ENCODE assay signal across 9 cellular contexts in the genomic region with DNA sequence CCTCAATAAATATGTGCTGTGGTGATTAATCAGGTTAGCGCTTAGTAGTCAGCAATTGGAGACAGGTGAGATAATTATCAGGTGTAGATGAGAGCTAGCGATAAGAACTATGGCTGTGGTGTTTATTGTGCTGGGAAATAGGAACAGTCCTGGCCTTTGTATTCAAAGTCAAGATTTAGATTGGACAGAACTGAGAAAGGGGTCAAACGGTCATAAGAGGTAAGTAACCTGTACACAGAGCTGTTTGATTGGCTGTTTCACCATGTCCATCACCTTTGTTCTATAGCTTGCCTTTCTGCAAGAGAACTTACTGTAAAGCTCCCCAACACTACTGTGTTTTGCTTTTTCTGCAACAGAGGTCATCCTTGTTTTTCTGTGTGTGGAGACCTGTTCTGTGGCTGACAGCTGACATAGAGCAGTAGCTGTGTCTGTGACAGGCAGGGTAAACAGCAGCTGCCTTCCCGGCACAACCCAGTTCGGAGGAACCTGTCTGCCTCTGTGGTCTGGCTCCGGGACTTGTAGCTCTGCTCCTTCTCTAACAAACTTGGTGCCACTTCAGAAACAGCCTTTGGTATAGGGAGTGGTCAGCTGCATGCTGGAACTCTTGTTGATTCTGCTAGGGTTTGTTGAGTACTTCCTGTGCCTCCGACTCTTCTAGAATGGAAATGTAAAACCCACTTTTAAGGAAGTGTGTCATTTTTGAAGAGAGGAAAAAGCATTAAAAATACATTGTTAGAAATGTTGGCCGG. TPM values are rescaled to one million over a fixed set of nuclear protein-coding genes. Genes with fewer than 3 reads are reported as not detected.
DNase-seq lines count a peak whose midpoint lies in the region; ATAC-seq, FAIRE-seq and TF ChIP-seq lines count a peak whose summit lies in the region.
"Had no signal": no experiment of that assay in that cellular context is flagged by ENCODE, and none has a peak within 500 bp of the region (broad histone marks: within the 10 kb centered on the region; RNA-seq: fewer than 3 reads in every experiment).

No MANE protein-coding gene starts in this region.

- no peak for ATAC-seq in K562
- no peak for ATAC-seq in HG02678 (IDR thresholded peaks at IDR 0.05; ENCODE audit: unreplicated experiment)
- ATAC-seq in HG02623 (IDR thresholded peaks at IDR 0.05; ENCODE audit: unreplicated experiment): no peak

- intact Hi-C loops in K562 (cut with micrococcal nuclease): no loop called here

- no peak for TF ChIP-seq RAD21 in K562 (CRISPR knock-in tag; conservative IDR thresholded peaks at IDR 0.05 in 1 of 2, IDR thresholded peaks at IDR 0.05 in 1 of 2)

- TF ChIP-seq POLR2A in K562 (conservative IDR thresholded peaks at IDR 0.05): no peak

- no peaks in the 10 kb centered on the region for H3K9me1 ChIP-seq in K562 (ENCODE audit: control insufficient read depth, insufficient read depth, low read length)

- peaks cover 9% of the 10 kb centered on the region; the same call in 1 of the 2 replicates for H3K4me1 ChIP-seq in SJCRH30
- H3K4me1 ChIP-seq in K562 (replicated peaks in 1 of 2; ENCODE audit: control insufficient read depth in 2 of 2, insufficient read depth in 2 of 2, low read length in 2 of 2): peaks cover 7 to 17% of the 10 kb centered on the region in 2 experiments; a peak in 4 of 5 replicates

- 0 out of 2 replicates have a peak overlapping the region, but pooled peaks have one; percentile 26 for H2AFZ ChIP-seq in K562 (ENCODE audit: low read depth, low read length)

- H3K9me3 Mint-ChIP-seq in nephron: no peaks in the 10 kb centered on the region

- no peak overlapping the region for H3K4me3 ChIP-seq in SJCRH30
- H3K4me3 ChIP-seq in K562: no peak overlapping the region

- 73% methylated on average over 8 of the region's 8 CpGs for WGBS in K562 (ENCODE audit: insufficient coverage, low coverage, missing lambda C conversion rate)

- H3K4me2 ChIP-seq in K562 (ENCODE audit: insufficient read depth, low read length): no peak overlapping the region

- no peaks in the 10 kb centered on the region for H3K27me3 Mint-ChIP-seq in nephron (ENCODE audit: low read depth)

- H3K9ac ChIP-seq in K562 (ENCODE audit: insufficient read depth in 1 of 2, low read depth in 2 of 2, low read length in 2 of 2): peak overlapping the region in 1 of 2 experiments; percentile 78; a peak in 1 of 4 replicates

- H3K36me3 ChIP-seq in SJCRH30 (no peaks in the 10 kb centered on the region), K562 (ENCODE audit: control insufficient read depth, insufficient read depth, low read length) (peaks cover 7% of the 10 kb centered on the region; the same call in 1 of the 3 replicates)

- TF ChIP-seq EP300 in K562 (IDR thresholded peaks at IDR 0.05; ENCODE audit: low read length): no peak

- no peak overlapping the region for H3K4me3 Mint-ChIP-seq in nephron

- H3K27ac ChIP-seq in SJCRH30 (no peak overlapping the region), K562 (ENCODE audit: extremely low read depth, low read depth, low read length) (no peak overlapping the region)

- H3K36me3 Mint-ChIP-seq in nephron (ENCODE audit: low read depth): no peaks in the 10 kb centered on the region

- no TSS peak for BruUV-seq in K562 (replicated peaks; lab: Mats Ljungman, UMichigan)

- in situ Hi-C loops in K562 (cut with MboI): no loop called here
- in situ Hi-C loops in G401 (cut with HindIII; ENCODE audit: low sequenced_read_pairs): no loop called here

- H3K9me3 ChIP-seq in SJCRH30 (replicated peaks) (no peaks in the 10 kb centered on the region), K562 (replicated peaks; ENCODE audit: control insufficient read depth, insufficient read depth, low read depth, low read length) (no peaks in the 10 kb centered on the region)
- H3K9me3 ChIP-seq: Caco-2 had no signal

- POLR2A ChIA-PET in K562 (lab: Yijun Ruan, JAX): interaction anchor here (0.7 to 1.6 kb wide), 3 partner anchors 10 to 399 kb away, joined by 3 to 8 read pairs (median 5); no protein-coding TSS in a partner anchor

- DNase-seq in CD1c-positive myeloid dendritic cell (ENCODE audit: extremely low spot score) (peak; percentile 48), SJCRH30 (peak; percentile 66 to 67), K562 (ENCODE audit: extremely low read depth in 1 of 4, low spot score in 3 of 4) (no peak), G401 (ENCODE audit: low spot score) (no peak), NCI-H446 treated with DMSO at 0.1 percent for 48 hours (lab: John Stamatoyannopoulos, UW) (no peak)
- DNase-seq: Caco-2 had no signal

- CTCF ChIA-PET in K562 (lab: Yijun Ruan, JAX; ENCODE audit: low intra/inter-chr PET ratio): no interaction called here

- no peaks in the 10 kb centered on the region for H4K20me1 ChIP-seq in K562 (replicated peaks; ENCODE audit: control insufficient read depth, insufficient read depth, low read length)

- no peak for FAIRE-seq in K562 (lab: Jason Lieb, UNC)

- peak overlapping the region in 2 of 3 experiments; percentile 12 to 13 for H3K27ac Mint-ChIP-seq in nephron

- TF ChIP-seq CTCF in K562 (IDR thresholded peaks at IDR 0.05 in 2 of 3, conservative IDR thresholded peaks at IDR 0.05 in 1 of 3; ENCODE audit: insufficient read depth in 2 of 3, low read depth in 1 of 3, low read length in 3 of 3) (no peak), nephron (IDR thresholded peaks at IDR 0.05; ENCODE audit: unreplicated experiment in 3 of 3) (no peak)

- H3K79me2 ChIP-seq in K562 (ENCODE audit: control insufficient read depth, insufficient read depth, low read length): peaks cover 11% of the 10 kb centered on the region; the same call in 2 of the 3 replicates

- H3K4me1 Mint-ChIP-seq in nephron: peaks cover 20% of the 10 kb centered on the region

- no peaks in the 10 kb centered on the region for H3K27me3 ChIP-seq in SJCRH30
- H3K27me3 ChIP-seq in K562 (ENCODE audit: control insufficient read depth in 2 of 2, insufficient read depth in 2 of 2, low read length in 2 of 2): no peaks in the 10 kb centered on the region

RNA-seq across cellular contexts. Expression of a gene that starts 21.1 kb away (rescaled TPM):
- total RNA-seq in SJCRH30 (2014; rRNA removed; shearing (Covaris generic)): 335 and 336 TPM in 2 replicates
- total RNA-seq in K562 (2011; cell fraction: chromatin; rRNA removed; ENCODE audit: low replicate concordance): 27.3 and 52.8 TPM in 2 replicates
- total RNA-seq in K562 (2011; cell fraction: nucleolus; rRNA removed): 16.5 and 16.7 TPM in 2 replicates
- 28.4 and 33.8 TPM in 2 replicates for total RNA-seq in K562 (2011; cell fraction: nucleoplasm; rRNA removed)
- 186 and 222 TPM in 2 replicates for total RNA-seq in K562 (2014; rRNA removed)
- total RNA-seq in K562 (2014; rRNA removed; fragmentation: Illumina TruSeq; extraction: Trizol): 370 and 448 TPM in 2 replicates
- 313 and 336 TPM in 2 replicates for total RNA-seq in K562 (2015; rRNA removed; fragmentation: Illumina TruSeq; extraction: Trizol)
- total RNA-seq in K562 (2021): 242 and 247 TPM in 2 replicates
- polyA plus RNA-seq in K562 (2011; rRNA removed): 331 and 398 TPM in 2 replicates
- polyA plus RNA-seq in K562 (2011; cell fraction: cytosol; rRNA removed): 104 and 188 TPM in 2 replicates
- polyA plus RNA-seq in K562 (2011; cell fraction: nucleus; rRNA removed): 43.4 and 84.2 TPM in 2 replicates
- 204 and 451 TPM in 2 replicates for polyA plus RNA-seq in K562 (2012)
- 345 and 351 TPM in 2 replicates for polyA plus RNA-seq in K562 (2014; fragmentation: Illumina TruSeq; extraction: Trizol)
- polyA plus RNA-seq in K562 (2014; fragmentation: Nextera tagmentation; extraction: Ambion mirVana): 100 to 1,000 TPM; 230 to 325 TPM
- polyA plus RNA-seq in K562 (2014; rRNA removed): 192 and 212 TPM in 2 replicates
- polyA minus RNA-seq in K562 (2011; rRNA and poly(A)+ RNA removed): 345 and 401 TPM in 2 replicates
- polyA minus RNA-seq in K562 (2011; cell fraction: cytosol; rRNA and poly(A)+ RNA removed): 105 and 170 TPM in 2 replicates
- polyA minus RNA-seq in K562 (2011; cell fraction: nucleus; rRNA and poly(A)+ RNA removed): 11.2 and 35.4 TPM in 2 replicates
- total RNA-seq in G401 (2014; rRNA removed; shearing (Covaris generic)): 320 and 358 TPM in 2 replicates

RNA-seq across cellular contexts. Expression of a gene that starts 29.9 kb away (rescaled TPM):
- 0.32 TPM in 1 of 2 replicates, not detected in the other for total RNA-seq in SJCRH30 (2014; rRNA removed; shearing (Covaris generic))
- total RNA-seq in K562 (2011; cell fraction: chromatin; rRNA removed; ENCODE audit: low replicate concordance): not detected in 2 replicates
- not detected in 2 replicates for total RNA-seq in K562 (2011; cell fraction: nucleolus; rRNA removed)
- total RNA-seq in K562 (2011; cell fraction: nucleoplasm; rRNA removed): not detected in 2 replicates
- not detected in 2 replicates for total RNA-seq in K562 (2014; rRNA removed)
- not detected in 2 replicates for total RNA-seq in K562 (2014; rRNA removed; fragmentation: Illumina TruSeq; extraction: Trizol)
- total RNA-seq in K562 (2015; rRNA removed; fragmentation: Illumina TruSeq; extraction: Trizol): not detected in 2 replicates
- 5.4 and 5.7 TPM in 2 replicates for total RNA-seq in K562 (2021)
- polyA plus RNA-seq in K562 (2011; rRNA removed): not detected in 2 replicates
- polyA plus RNA-seq in K562 (2011; cell fraction: cytosol; rRNA removed): not detected in 2 replicates
- not detected in 2 replicates for polyA plus RNA-seq in K562 (2011; cell fraction: nucleus; rRNA removed)
- not detected in 2 replicates for polyA plus RNA-seq in K562 (2012)
- polyA plus RNA-seq in K562 (2014; fragmentation: Illumina TruSeq; extraction: Trizol): not detected in 2 replicates
- polyA plus RNA-seq in K562 (2014; fragmentation: Nextera tagmentation; extraction: Ambion mirVana): not detected
- polyA plus RNA-seq in K562 (2014; rRNA removed): not detected in 2 replicates
- not detected in 2 replicates for polyA minus RNA-seq in K562 (2011; rRNA and poly(A)+ RNA removed)
- not detected in 2 replicates for polyA minus RNA-seq in K562 (2011; cell fraction: cytosol; rRNA and poly(A)+ RNA removed)
- polyA minus RNA-seq in K562 (2011; cell fraction: nucleus; rRNA and poly(A)+ RNA removed): not detected in 2 replicates
- not detected in 2 replicates for total RNA-seq in G401 (2014; rRNA removed; shearing (Covaris generic))
- total RNA-seq: Caco-2 had no signal

RNA-seq across cellular contexts. Expression of a gene that starts 54.6 kb away (rescaled TPM):
- total RNA-seq in SJCRH30 (2014; rRNA removed; shearing (Covaris generic)): not detected in 2 replicates
- not detected in 2 replicates for total RNA-seq in K562 (2011; cell fraction: chromatin; rRNA removed; ENCODE audit: low replicate concordance)
- not detected in 2 replicates for total RNA-seq in K562 (2011; cell fraction: nucleolus; rRNA removed)
- total RNA-seq in K562 (2011; cell fraction: nucleoplasm; rRNA removed): not detected in 2 replicates
- total RNA-seq in K562 (2014; rRNA removed) (not detected in 2 replicates), K562 (2014; rRNA removed; fragmentation: Illumina TruSeq; extraction: Trizol) (not detected in 2 replicates), K562 (2015; rRNA removed; fragmentation: Illumina TruSeq; extraction: Trizol) (not detected in 2 replicates), K562 (2021) (3.1 and 3.8 TPM in 2 replicates)
- polyA plus RNA-seq in K562 (2011; rRNA removed) (not detected in 2 replicates), K562 (2014; fragmentation: Illumina TruSeq; extraction: Trizol) (not detected in 2 replicates), K562 (2014; fragmentation: Nextera tagmentation; extraction: Ambion mirVana) (not detected), K562 (2014; rRNA removed) (not detected in 2 replicates)
- polyA plus RNA-seq in K562 (2011; cell fraction: cytosol; rRNA removed): not detected in 2 replicates
- not detected in 2 replicates for polyA plus RNA-seq in K562 (2011; cell fraction: nucleus; rRNA removed)
- polyA plus RNA-seq in K562 (2012): not detected in 2 replicates
- not detected in 2 replicates for polyA minus RNA-seq in K562 (2011; rRNA and poly(A)+ RNA removed)
- not detected in 2 replicates for polyA minus RNA-seq in K562 (2011; cell fraction: cytosol; rRNA and poly(A)+ RNA removed)
- not detected in 2 replicates for polyA minus RNA-seq in K562 (2011; cell fraction: nucleus; rRNA and poly(A)+ RNA removed)
- total RNA-seq in G401 (2014; rRNA removed; shearing (Covaris generic)): not detected in 2 replicates
- total RNA-seq: Caco-2 had no signal

Comparison
In these comparisons a context has a peak if more than half of its experiments do, and no peak if none do; other contexts are left out.
1. DNase-seq: peak in CD1c-positive myeloid dendritic cell (single experiment) and SJCRH30 (2 of 2); none in K562 (0 of 4), G401 (single experiment) and NCI-H446 treated with DMSO at 0.1 percent for 48 hours (single experiment).